In genomic region chr5:151051066-151051930, GRCh38 we compare ENCODE assay signal across 8 cellular contexts. TPM values are rescaled to one million over a fixed set of nuclear protein-coding genes. Genes with fewer than 3 reads are reported as not detected.
DNase-seq lines count a peak whose midpoint lies in the region; ATAC-seq and FAIRE-seq lines count a peak whose summit lies in the region.

No MANE protein-coding gene starts in this region.

- intact Hi-C loops in head of caudate nucleus (cut with DNase I) (loop anchor here (5.0 kb wide), 1 partner anchor 66 kb away; no protein-coding TSS in a partner anchor), posterior vena cava (cut with DNase I) (loop anchor here (2.0 to 10.0 kb wide), 4 partner anchors 64 to 184 kb away; no protein-coding TSS in a partner anchor)

- DNase-seq in CMK (ENCODE audit: low read depth) (peak; percentile 66), HTR-8/SVneo (ENCODE audit: insufficient read length, low spot score) (peak; percentile 83), SKM-1 (lab: John Stamatoyannopoulos, UW; ENCODE audit: unreplicated experiment) (peak; percentile 88), head of caudate nucleus (peak; percentile 44 to 90 (median 76)), posterior vena cava (ENCODE audit: low spot score) (peak; percentile 94), urothelium cell line (ENCODE audit: low spot score) (peak; percentile 53)
- peak; percentile 75 for DNase-seq in activated naive CD4-positive, alpha-beta T cell treated with anti-CD3 and anti-CD28 coated beads, Interleukin-2, amount 50 U/mL, for 16 hours

- ATAC-seq in GM19455 (IDR thresholded peaks at IDR 0.05; ENCODE audit: unreplicated experiment): peak; percentile 76

- FAIRE-seq in HTR-8/SVneo (lab: Jason Lieb, UNC): peak; percentile 23
- FAIRE-seq in urothelium cell line (lab: Jason Lieb, UNC): no peak

RNA-seq across cellular contexts. Expression of gene TNIP1, which starts 29.5 kb away (rescaled TPM):
- 10 to 100 TPM; 56.7 to 77.5 TPM for total RNA-seq in posterior vena cava

RNA-seq across cellular contexts. Expression of gene GPX3, which starts 30.9 kb away (rescaled TPM):
- total RNA-seq in posterior vena cava: 1,000 to 10,000 TPM in 1 of 2 donors, 100 to 1,000 TPM in 1; 993 to 1,026 TPM

Comparison
In these comparisons a context has a peak if more than half of its experiments do, and no peak if none do; other contexts are left out.
1. Peak in every context shown above with its lines: DNase-seq and ATAC-seq.